ENCODE assay signal across 14 cellular contexts in genomic region chr19:35348909-35349611, GRCh38. TPM values are rescaled to one million over a fixed set of nuclear protein-coding genes. Genes with fewer than 3 reads are reported as not detected.
DNase-seq lines count a peak whose midpoint lies in the region; ATAC-seq and TF ChIP-seq lines count a peak whose summit lies in the region.
"Had no signal": no experiment of that assay in that cellular context is flagged by ENCODE, and none has a peak within 500 bp of the region (broad histone marks: within the 10 kb centered on the region; RNA-seq: fewer than 3 reads in every experiment).

No MANE protein-coding gene starts in this region.

- no peak for ATAC-seq in natural killer cell treated with Interleukin-12 subunit alpha and Interleukin-12 subunit beta and Interleukin-15 and Interleukin-18, amount 100 ng/mL, for 72 hours
- ATAC-seq in HG02938 (IDR thresholded peaks at IDR 0.05; ENCODE audit: unreplicated experiment) = no peak
- ATAC-seq in HG03442 (IDR thresholded peaks at IDR 0.05; ENCODE audit: unreplicated experiment) = no peak

- H3K27ac Mint-ChIP-seq in natural killer cell treated with Interleukin-12 subunit alpha and Interleukin-12 subunit beta and Interleukin-15 and Interleukin-18, amount 100 ng/mL, for 72 hours = peak overlapping the region; percentile 18 to 97

- DNase-seq in DMS53 treated with DMSO at 0.1 percent for 48 hours (lab: John Stamatoyannopoulos, UW; ENCODE audit: unreplicated experiment) (peak; percentile 73), T1000 (lab: John Stamatoyannopoulos, UW) (no peak), A172 (ENCODE audit: low spot score) (no peak)
- peak; percentile 53 for DNase-seq in activated CD8-positive, alpha-beta memory T cell treated with anti-CD3 and anti-CD28 coated beads, Interleukin-2, amount 50 U/mL, for 48 hours
- peak; percentile 51 for DNase-seq in natural killer cell treated with Interleukin-12 subunit alpha and Interleukin-12 subunit beta and Interleukin-15 and Interleukin-18, amount 100 ng/mL, for 72 hours (ENCODE audit: low spot score)
- DNase-seq: dermis blood vessel endothelial cell, NCI-H2029 had no signal

- TF ChIP-seq POLR2A in GM19099 (IDR thresholded peaks at IDR 0.05; ENCODE audit: extremely low read depth, insufficient read length, low read depth) = peak; percentile 35

- H3K9me3 Mint-ChIP-seq in natural killer cell treated with Interleukin-12 subunit alpha and Interleukin-12 subunit beta and Interleukin-15 and Interleukin-18, amount 100 ng/mL, for 72 hours = no peaks in the 10 kb centered on the region

- H3K4me1 Mint-ChIP-seq in natural killer cell treated with Interleukin-12 subunit alpha and Interleukin-12 subunit beta and Interleukin-15 and Interleukin-18, amount 100 ng/mL, for 72 hours (ENCODE audit: low read depth in 2 of 2) = peaks cover 32 to 45% of the 10 kb centered on the region in 2 donors

- H3K4me3 Mint-ChIP-seq in natural killer cell treated with Interleukin-12 subunit alpha and Interleukin-12 subunit beta and Interleukin-15 and Interleukin-18, amount 100 ng/mL, for 72 hours = peak overlapping the region; percentile 12
- H3K4me3 Mint-ChIP-seq: activated naive CD8-positive, alpha-beta T cell had no signal

- no peaks in the 10 kb centered on the region for H3K36me3 Mint-ChIP-seq in natural killer cell treated with Interleukin-12 subunit alpha and Interleukin-12 subunit beta and Interleukin-15 and Interleukin-18, amount 100 ng/mL, for 72 hours
- H3K36me3 Mint-ChIP-seq: activated naive CD8-positive, alpha-beta T cell had no signal

- no peaks in the 10 kb centered on the region for H3K27me3 Mint-ChIP-seq in natural killer cell treated with Interleukin-12 subunit alpha and Interleukin-12 subunit beta and Interleukin-15 and Interleukin-18, amount 100 ng/mL, for 72 hours
- H3K27me3 Mint-ChIP-seq: activated naive CD8-positive, alpha-beta T cell had no signal

RNA-seq across cellular contexts. Expression of gene FFAR1, which starts 1.4 kb away (rescaled TPM):
- under 1 TPM; 0.19 to 0.36 TPM for total RNA-seq in natural killer cell treated with Interleukin-12 subunit alpha and Interleukin-12 subunit beta and Interleukin-15 and Interleukin-18, amount 100 ng/mL, for 72 hours
- total RNA-seq in A172 (2014; rRNA removed; shearing (Covaris generic)) = not detected in 2 replicates
- total RNA-seq: Caco-2, dermis blood vessel endothelial cell, glomerular endothelial cell, renal cortical epithelial cell had no signal

RNA-seq across cellular contexts. Expression of gene FFAR3, which starts 9.2 kb away (rescaled TPM):
- under 1 TPM in 1 of 2 donors, not detected in 1; 0.62 TPM for total RNA-seq in natural killer cell treated with Interleukin-12 subunit alpha and Interleukin-12 subunit beta and Interleukin-15 and Interleukin-18, amount 100 ng/mL, for 72 hours
- total RNA-seq in A172 (2014; rRNA removed; shearing (Covaris generic)) = not detected in 2 replicates
- total RNA-seq: Caco-2, glomerular endothelial cell, renal cortical epithelial cell had no signal

RNA-seq across cellular contexts. Expression of gene CD22, which starts 20.1 kb away (rescaled TPM):
- total RNA-seq in natural killer cell treated with Interleukin-12 subunit alpha and Interleukin-12 subunit beta and Interleukin-15 and Interleukin-18, amount 100 ng/mL, for 72 hours = 10 to 100 TPM in 1 of 2 donors, 1 to 10 TPM in 1; 1.1 to 15.0 TPM
- 3.4 and 7.6 TPM in 2 replicates for total RNA-seq in A172 (2014; rRNA removed; shearing (Covaris generic))
- total RNA-seq: Caco-2, renal cortical epithelial cell had no signal

RNA-seq across cellular contexts. Expression of gene GPR42, which starts 21.8 kb away (rescaled TPM):
- total RNA-seq in natural killer cell treated with Interleukin-12 subunit alpha and Interleukin-12 subunit beta and Interleukin-15 and Interleukin-18, amount 100 ng/mL, for 72 hours = under 1 TPM in 1 of 2 donors, not detected in 1; 0.56 TPM
- not detected in 2 replicates for total RNA-seq in A172 (2014; rRNA removed; shearing (Covaris generic))
- total RNA-seq: Caco-2, dermis blood vessel endothelial cell, glomerular endothelial cell, renal cortical epithelial cell had no signal

RNA-seq across cellular contexts. Expression of gene MAG, which starts 57.1 kb away (rescaled TPM):
- under 1 TPM in 1 of 2 donors, not detected in 1; 0.38 TPM for total RNA-seq in natural killer cell treated with Interleukin-12 subunit alpha and Interleukin-12 subunit beta and Interleukin-15 and Interleukin-18, amount 100 ng/mL, for 72 hours
- not detected in 2 replicates for total RNA-seq in A172 (2014; rRNA removed; shearing (Covaris generic))
- total RNA-seq: dermis blood vessel endothelial cell, glomerular endothelial cell, renal cortical epithelial cell had no signal

Comparison
In these comparisons a context has a peak if more than half of its experiments do, and no peak if none do; other contexts are left out.
1. DNase-seq: peak in DMS53 treated with DMSO at 0.1 percent for 48 hours (single experiment), activated CD8-positive, alpha-beta memory T cell treated with anti-CD3 and anti-CD28 coated beads, Interleukin-2, amount 50 U/mL, for 48 hours (single experiment) and natural killer cell treated with Interleukin-12 subunit alpha and Interleukin-12 subunit beta and Interleukin-15 and Interleukin-18, amount 100 ng/mL, for 72 hours (single experiment); none in T1000 (single experiment) and A172 (single experiment).